Comparison of ENCODE assay signal across 10 cellular contexts in the genomic region with DNA sequence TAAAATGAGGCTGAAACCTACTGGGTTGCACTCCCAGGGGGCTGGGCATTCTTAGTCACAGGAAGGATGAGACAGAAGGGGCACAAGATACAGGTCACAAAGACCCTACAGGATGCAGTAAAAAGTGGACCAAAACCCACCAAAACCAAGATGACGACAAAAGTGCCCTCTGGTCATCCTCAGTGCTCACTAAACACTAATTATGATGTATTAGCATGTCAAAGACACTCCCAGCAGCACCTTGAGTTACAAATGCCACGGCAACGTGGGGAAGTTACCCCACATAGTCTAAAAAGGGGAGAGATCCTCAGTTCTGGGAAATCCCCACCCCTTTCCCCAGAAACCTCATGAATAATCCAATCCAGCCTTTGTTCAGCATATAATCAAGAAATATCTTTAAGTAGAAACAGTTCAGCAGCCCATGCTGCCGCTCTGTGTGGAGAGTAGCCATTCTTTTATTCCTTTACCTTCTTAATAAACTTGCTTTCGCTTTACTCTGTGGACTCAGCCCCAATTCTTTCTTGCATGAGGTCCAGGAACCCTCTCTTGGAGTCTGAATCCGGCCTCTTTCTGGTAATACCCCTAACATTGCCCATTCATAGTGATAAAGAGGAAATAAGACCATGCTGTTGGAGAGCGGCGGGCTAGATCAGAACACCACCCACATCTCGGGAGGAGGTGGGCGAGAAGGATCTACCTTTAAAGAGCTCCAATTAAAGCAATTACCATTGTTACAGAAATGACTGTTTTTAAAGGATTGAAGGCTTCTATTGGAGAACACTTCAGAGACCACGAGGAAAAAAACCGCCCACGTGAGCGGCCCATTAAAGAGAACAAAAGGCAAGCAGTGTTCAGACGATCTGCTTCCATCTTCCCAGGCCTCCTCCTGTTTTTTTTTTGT.
DNase-seq lines count a peak whose midpoint lies in the region; ATAC-seq and TF ChIP-seq lines count a peak whose summit lies in the region.
"Had no signal": no experiment of that assay in that cellular context is flagged by ENCODE, and none has a peak within 500 bp of the region (broad histone marks: within the 10 kb centered on the region; RNA-seq: fewer than 3 reads in every experiment).

No MANE protein-coding gene starts in this region.

- H3K9me3 Mint-ChIP-seq in activated CD4-positive, alpha-beta T cell treated with anti-CD3 and anti-CD28 coated beads, Interleukin-2, amount 10 ng/mL, durations not matched to agents 24 days and 14 days = no peaks in the 10 kb centered on the region
- peaks cover 0 to 4% (median 0%) of the 10 kb centered on the region in 11 donors for H3K9me3 Mint-ChIP-seq in naive thymus-derived CD4-positive, alpha-beta T cell

- H3K79me2 ChIP-seq in trophoblast cell (ENCODE audit: control insufficient read depth, insufficient read depth, low read length, poor library complexity) (no peaks in the 10 kb centered on the region), PC-3 (ENCODE audit: low read length) (no peaks in the 10 kb centered on the region)

- POLR2A ChIA-PET in naive thymus-derived CD4-positive, alpha-beta T cell (lab: Charles Lee) = no interaction called here
- POLR2A ChIA-PET in PC-3 (lab: Charles Lee; ENCODE audit: unreplicated experiment) = no interaction called here

- no peak overlapping the region for H2BK5ac ChIP-seq in trophoblast cell (ENCODE audit: low read depth, low read length, poor library complexity)

- no peak overlapping the region for H2BK120ac ChIP-seq in trophoblast cell (ENCODE audit: insufficient read depth, low read length, poor library complexity)

- no peak overlapping the region for H4K91ac ChIP-seq in trophoblast cell (ENCODE audit: low read depth, low read length)

- TF ChIP-seq CTCF in GM10266 (IDR thresholded peaks at IDR 0.05; ENCODE audit: control insufficient read depth, insufficient read depth, low read depth, missing control alignments) = no peak
- no peak for TF ChIP-seq CTCF in PC-3 (conservative IDR thresholded peaks at IDR 0.05; ENCODE audit: low read depth, low read length)

- H3K18ac ChIP-seq in trophoblast cell (ENCODE audit: low read length) = no peak overlapping the region

- peak; percentile 60 for ATAC-seq in GM21367 (IDR thresholded peaks at IDR 0.05; ENCODE audit: unreplicated experiment)
- ATAC-seq in naive thymus-derived CD4-positive, alpha-beta T cell = peak; percentile 18
- ATAC-seq in PC-3 = no peak
- no peak for ATAC-seq in HG02571 (IDR thresholded peaks at IDR 0.05; ENCODE audit: unreplicated experiment)
- ATAC-seq in HG03025 (IDR thresholded peaks at IDR 0.05; ENCODE audit: low FRiP score, unreplicated experiment) = no peak

- H2BK12ac ChIP-seq in trophoblast cell (ENCODE audit: low read length) = no peak overlapping the region

- H4K8ac ChIP-seq in trophoblast cell (ENCODE audit: low read depth, low read length) = no peak overlapping the region

- no peak overlapping the region for H4K12ac ChIP-seq in trophoblast cell (ENCODE audit: low read depth, low read length)

- no peak overlapping the region for H3K9ac ChIP-seq in trophoblast cell (ENCODE audit: low read length)
- no peak overlapping the region for H3K9ac ChIP-seq in PC-3 (ENCODE audit: low read length)
- H3K9ac ChIP-seq: GM23248 had no signal

- H3K4me2 ChIP-seq in trophoblast cell (ENCODE audit: low read length) = no peak overlapping the region
- no peak overlapping the region for H3K4me2 ChIP-seq in PC-3 (ENCODE audit: low read length)

- no peaks in the 10 kb centered on the region for H3K36me3 Mint-ChIP-seq in activated CD4-positive, alpha-beta T cell treated with anti-CD3 and anti-CD28 coated beads, Interleukin-2, amount 10 ng/mL, durations not matched to agents 24 days and 14 days (ENCODE audit: low read depth)
- no peaks in the 10 kb centered on the region for H3K36me3 Mint-ChIP-seq in naive thymus-derived CD4-positive, alpha-beta T cell

- H3K4me1 ChIP-seq in naive thymus-derived CD4-positive, alpha-beta T cell (ENCODE audit: control insufficient read depth in 2 of 2, insufficient read depth in 2 of 2, low read length in 2 of 2) = peaks cover 0 to 4% of the 10 kb centered on the region in 2 donors
- no peaks in the 10 kb centered on the region for H3K4me1 ChIP-seq in trophoblast cell (ENCODE audit: control insufficient read depth in 1 of 2, insufficient read depth in 2 of 2, low read length in 2 of 2)
- H3K4me1 ChIP-seq in PC-3 (ENCODE audit: insufficient read depth, low read length) = no peaks in the 10 kb centered on the region
- H3K4me1 ChIP-seq: colonic mucosa had no signal

- H3K14ac ChIP-seq in trophoblast cell (ENCODE audit: low read length) = no peak overlapping the region

- no peaks in the 10 kb centered on the region for H4K20me1 ChIP-seq in PC-3 (ENCODE audit: low read length)

- no peaks in the 10 kb centered on the region for H3K9me3 ChIP-seq in naive thymus-derived CD4-positive, alpha-beta T cell (ENCODE audit: control insufficient read depth in 2 of 3, low read length in 3 of 3)
- H3K9me3 ChIP-seq in trophoblast cell (ENCODE audit: insufficient read depth, low read depth, low read length) = peaks cover 4% of the 10 kb centered on the region
- no peaks in the 10 kb centered on the region for H3K9me3 ChIP-seq in PC-3 (ENCODE audit: low read length)
- H3K9me3 ChIP-seq: colonic mucosa had no signal

- intact Hi-C loops in activated CD4-positive, alpha-beta T cell treated with anti-CD3 and anti-CD28 coated beads, Interleukin-2, amount 10 ng/mL, durations not matched to agents 24 days and 14 days (cut with micrococcal nuclease) = no loop called here
- intact Hi-C loops in naive thymus-derived CD4-positive, alpha-beta T cell (cut with micrococcal nuclease) = no loop called here
- intact Hi-C loops in PC-3 (cut with micrococcal nuclease) = no loop called here

- H3K79me1 ChIP-seq in trophoblast cell (ENCODE audit: low read length) = no peaks in the 10 kb centered on the region

- no TSS peak for BruUV-seq in PC-3 (replicated peaks; lab: Mats Ljungman, UMichigan)

- H3K27me3 Mint-ChIP-seq in activated CD4-positive, alpha-beta T cell treated with anti-CD3 and anti-CD28 coated beads, Interleukin-2, amount 10 ng/mL, durations not matched to agents 24 days and 14 days = no peaks in the 10 kb centered on the region
- peaks cover 0 to 7% (median 0%) of the 10 kb centered on the region in 5 donors for H3K27me3 Mint-ChIP-seq in naive thymus-derived CD4-positive, alpha-beta T cell

- H3F3A ChIP-seq in PC-3 (ENCODE audit: low read length, unreplicated experiment) = no peaks in the 10 kb centered on the region

- no peaks in the 10 kb centered on the region for H3K36me3 ChIP-seq in naive thymus-derived CD4-positive, alpha-beta T cell (ENCODE audit: control insufficient read depth in 2 of 3, insufficient read depth in 3 of 3, low read length in 3 of 3)
- no peaks in the 10 kb centered on the region for H3K36me3 ChIP-seq in trophoblast cell (ENCODE audit: control insufficient read depth in 1 of 2, insufficient read depth in 2 of 2, low read length in 2 of 2)
- H3K36me3 ChIP-seq in PC-3 (ENCODE audit: low read depth, low read length) = no peaks in the 10 kb centered on the region
- H3K36me3 ChIP-seq: colonic mucosa had no signal

- no peaks in the 10 kb centered on the region for H3K27me3 ChIP-seq in naive thymus-derived CD4-positive, alpha-beta T cell (ENCODE audit: control insufficient read depth in 2 of 2, insufficient read depth in 2 of 2, low read length in 2 of 2)
- H3K27me3 ChIP-seq in trophoblast cell (ENCODE audit: insufficient read depth, low read length) = no peaks in the 10 kb centered on the region
- peaks cover 33% of the 10 kb centered on the region for H3K27me3 ChIP-seq in PC-3 (ENCODE audit: low read length)
- H3K27me3 ChIP-seq: colonic mucosa had no signal

- H2AFZ ChIP-seq in trophoblast cell (ENCODE audit: insufficient read depth, low read length, poor library complexity) = no peak overlapping the region
- no peak overlapping the region for H2AFZ ChIP-seq in PC-3 (ENCODE audit: low read length)
- H2AFZ ChIP-seq: GM23248 had no signal

- H3K27ac ChIP-seq in naive thymus-derived CD4-positive, alpha-beta T cell (ENCODE audit: low read depth, low read length) = no peak overlapping the region
- H3K27ac ChIP-seq in trophoblast cell (ENCODE audit: low read depth, low read length) = no peak overlapping the region
- no peak overlapping the region for H3K27ac ChIP-seq in PC-3 (ENCODE audit: low read length)
- H3K27ac ChIP-seq: colonic mucosa, GM23248 had no signal

- no peak overlapping the region for H3K4me3 ChIP-seq in naive thymus-derived CD4-positive, alpha-beta T cell (ENCODE audit: low read length)
- no peak overlapping the region for H3K4me3 ChIP-seq in trophoblast cell (ENCODE audit: low read depth, low read length)
- H3K4me3 ChIP-seq in PC-3 (ENCODE audit: low read length) = no peak overlapping the region
- H3K4me3 ChIP-seq: colonic mucosa, GM23248 had no signal

- H3K27ac Mint-ChIP-seq in activated CD4-positive, alpha-beta T cell treated with anti-CD3 and anti-CD28 coated beads, Interleukin-2, amount 10 ng/mL, durations not matched to agents 24 days and 14 days = peak overlapping the region; percentile 54
- H3K27ac Mint-ChIP-seq in naive thymus-derived CD4-positive, alpha-beta T cell = peak overlapping the region in 3 of 9 donors; percentile 16 to 78 (median 39)

- CTCF ChIA-PET in naive thymus-derived CD4-positive, alpha-beta T cell (lab: Charles Lee) = no interaction called here
- CTCF ChIA-PET in PC-3 (lab: Charles Lee) = no interaction called here

- DNase-seq in GM10266 (ENCODE audit: extremely low spot score) (peak; percentile 47), trophoblast cell (no peak), PC-3 (no peak)
- DNase-seq in activated CD4-positive, alpha-beta T cell treated with anti-CD3 and anti-CD28 coated beads, Interleukin-2, amount 10 ng/mL, durations not matched to agents 24 days and 14 days = no peak
- DNase-seq in naive thymus-derived CD4-positive, alpha-beta T cell = no peak
- DNase-seq: colonic mucosa, GM23248 had no signal

- no peak overlapping the region for H3K4ac ChIP-seq in trophoblast cell (ENCODE audit: low read depth, low read length)

- no peak overlapping the region for H2AK5ac ChIP-seq in trophoblast cell (ENCODE audit: low read length)

- H3K23ac ChIP-seq in trophoblast cell (ENCODE audit: low read length) = no peak overlapping the region

- H3K4me3 Mint-ChIP-seq in activated CD4-positive, alpha-beta T cell treated with anti-CD3 and anti-CD28 coated beads, Interleukin-2, amount 10 ng/mL, durations not matched to agents 24 days and 14 days = peak overlapping the region; percentile 25
- peak overlapping the region in 5 of 10 donors; percentile 11 to 46 (median 34) for H3K4me3 Mint-ChIP-seq in naive thymus-derived CD4-positive, alpha-beta T cell

- peaks cover 10% of the 10 kb centered on the region for H3K4me1 Mint-ChIP-seq in activated CD4-positive, alpha-beta T cell treated with anti-CD3 and anti-CD28 coated beads, Interleukin-2, amount 10 ng/mL, durations not matched to agents 24 days and 14 days
- peaks cover 11 to 25% (median 13%) of the 10 kb centered on the region in 7 donors for H3K4me1 Mint-ChIP-seq in naive thymus-derived CD4-positive, alpha-beta T cell

- H3K9me2 ChIP-seq in PC-3 (replicated peaks; ENCODE audit: low read length) = no peaks in the 10 kb centered on the region

- WGBS in trophoblast cell (ENCODE audit: extremely low coverage, insufficient coverage, insufficient read length) = no CpG with 5 or more reads among the region's 15 CpGs

Comparison
In these comparisons a context has a peak if more than half of its experiments do, and no peak if none do; other contexts are left out.
1. ATAC-seq: peak in GM21367 (single experiment) and naive thymus-derived CD4-positive, alpha-beta T cell (single experiment); none in PC-3 (single experiment), HG02571 (single experiment) and HG03025 (single experiment).